2 cellular contexts compared by ENCODE assay signal in the genomic region with DNA sequence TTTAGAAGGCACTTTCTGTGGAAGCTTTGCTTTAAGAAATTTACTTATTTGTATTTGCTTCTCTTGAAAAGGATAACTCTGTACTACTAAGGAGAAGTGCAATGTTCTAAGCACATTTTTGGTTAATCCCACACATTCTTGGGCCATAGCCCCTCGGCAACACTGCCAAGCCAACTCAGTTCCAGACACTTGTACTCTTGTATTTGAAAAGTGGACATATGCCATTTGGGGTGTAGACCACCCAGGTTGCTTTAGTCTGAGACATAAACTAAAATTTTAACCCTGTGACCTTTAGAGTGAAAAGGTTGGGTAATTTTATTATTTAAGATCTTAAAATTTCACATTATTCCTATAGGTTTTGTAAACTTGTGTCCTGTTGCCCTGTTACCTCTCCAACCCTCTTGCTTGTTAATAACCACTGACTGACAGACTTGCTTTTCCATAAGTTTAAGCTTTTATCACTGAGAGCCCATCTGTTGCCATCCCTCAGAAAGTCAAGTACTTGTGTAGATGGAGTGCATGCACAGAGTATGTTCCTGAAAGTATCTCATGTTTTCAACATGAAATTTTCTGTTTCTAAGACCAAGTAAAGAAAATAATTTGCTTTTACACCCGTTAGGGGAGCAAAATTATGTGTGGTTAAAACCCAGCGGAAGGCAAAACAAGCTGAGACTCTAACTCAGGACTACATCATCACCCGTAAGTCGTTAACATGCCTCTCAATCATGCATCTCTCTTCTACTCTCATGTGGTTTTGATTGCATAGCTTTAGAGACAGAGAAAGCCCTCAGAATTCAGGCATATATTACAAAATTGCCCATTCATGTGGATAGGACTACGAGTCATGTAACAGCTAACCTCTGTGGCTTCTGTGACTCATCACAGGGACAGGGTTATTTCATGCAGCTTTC.
A peak's percentile ranks its signal among the peaks of the same experiment; 100 is the strongest.
TF ChIP-seq lines count a peak whose summit lies in the region.

No MANE protein-coding gene starts in this region.

TF ChIP-seq in HEK293, 187 proteins besides CTCF, POLR2A, EP300 and RAD21 (continued from another document and continues in another):
- no peak for TF ChIP-seq ZNF670 (tag by site-specific recombination; IDR thresholded peaks at IDR 0.05; ENCODE audit: low read depth)
- TF ChIP-seq ZNF174 (tag by site-specific recombination; IDR thresholded peaks at IDR 0.05) = no peak
- TF ChIP-seq ZNF394 (tag by site-specific recombination; IDR thresholded peaks at IDR 0.05; ENCODE audit: borderline replicate concordance) = peak; percentile 91
- TF ChIP-seq KLF10 (tag by site-specific recombination; IDR thresholded peaks at IDR 0.05) = no peak; the same call in 1 of the 2 replicates
- TF ChIP-seq ZEB2 (tag by site-specific recombination; IDR thresholded peaks at IDR 0.05) = peak; percentile 97
- peak; percentile 92 for TF ChIP-seq ZNF660 (tag by site-specific recombination; IDR thresholded peaks at IDR 0.05)
- TF ChIP-seq ZNF426 (tag by site-specific recombination; IDR thresholded peaks at IDR 0.05) = no peak
- no peak for TF ChIP-seq ZNF501 (tag by site-specific recombination; IDR thresholded peaks at IDR 0.05)
- TF ChIP-seq ZNF843 (tag by site-specific recombination; IDR thresholded peaks at IDR 0.05) = no peak; the same call in 1 of the 2 replicates
- no peak for TF ChIP-seq ZNF560 (tag by site-specific recombination; IDR thresholded peaks at IDR 0.05; ENCODE audit: borderline replicate concordance)
- TF ChIP-seq, protein P1, sequence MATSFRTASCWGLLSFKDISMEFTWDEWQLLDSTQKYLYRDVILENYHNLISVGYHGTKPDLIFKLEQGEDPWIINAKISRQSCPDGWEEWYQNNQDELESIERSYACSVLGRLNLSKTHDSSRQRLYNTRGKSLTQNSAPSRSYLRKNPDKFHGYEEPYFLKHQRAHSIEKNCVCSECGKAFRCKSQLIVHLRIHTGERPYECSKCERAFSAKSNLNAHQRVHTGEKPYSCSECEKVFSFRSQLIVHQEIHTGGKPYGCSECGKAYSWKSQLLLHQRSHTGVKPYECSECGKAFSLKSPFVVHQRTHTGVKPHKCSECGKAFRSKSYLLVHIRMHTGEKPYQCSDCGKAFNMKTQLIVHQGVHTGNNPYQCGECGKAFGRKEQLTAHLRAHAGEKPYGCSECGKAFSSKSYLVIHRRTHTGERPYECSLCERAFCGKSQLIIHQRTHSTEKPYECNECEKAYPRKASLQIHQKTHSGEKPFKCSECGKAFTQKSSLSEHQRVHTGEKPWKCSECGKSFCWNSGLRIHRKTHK (tag by site-specific recombination; IDR thresholded peaks at IDR 0.05) = no peak
- TF ChIP-seq, protein P2, sequence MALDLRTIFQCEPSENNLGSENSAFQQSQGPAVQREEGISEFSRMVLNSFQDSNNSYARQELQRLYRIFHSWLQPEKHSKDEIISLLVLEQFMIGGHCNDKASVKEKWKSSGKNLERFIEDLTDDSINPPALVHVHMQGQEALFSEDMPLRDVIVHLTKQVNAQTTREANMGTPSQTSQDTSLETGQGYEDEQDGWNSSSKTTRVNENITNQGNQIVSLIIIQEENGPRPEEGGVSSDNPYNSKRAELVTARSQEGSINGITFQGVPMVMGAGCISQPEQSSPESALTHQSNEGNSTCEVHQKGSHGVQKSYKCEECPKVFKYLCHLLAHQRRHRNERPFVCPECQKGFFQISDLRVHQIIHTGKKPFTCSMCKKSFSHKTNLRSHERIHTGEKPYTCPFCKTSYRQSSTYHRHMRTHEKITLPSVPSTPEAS (tag by site-specific recombination; IDR thresholded peaks at IDR 0.05) = no peak
- no peak for TF ChIP-seq ZNF624 (tag by site-specific recombination; IDR thresholded peaks at IDR 0.05)
- no peak for TF ChIP-seq ZNF792 (tag by site-specific recombination; IDR thresholded peaks at IDR 0.05)
- TF ChIP-seq ZSCAN30 (tag by site-specific recombination; IDR thresholded peaks at IDR 0.05) = no peak
- TF ChIP-seq ZNF19 (tag by site-specific recombination; IDR thresholded peaks at IDR 0.05; ENCODE audit: low read depth) = no peak
- TF ChIP-seq PRDM2 (tag by site-specific recombination; IDR thresholded peaks at IDR 0.05; ENCODE audit: borderline replicate concordance) = no peak
- no peak for TF ChIP-seq KLF16 (tag by site-specific recombination; IDR thresholded peaks at IDR 0.05)
- TF ChIP-seq ZFP3 (tag by site-specific recombination; IDR thresholded peaks at IDR 0.05; ENCODE audit: low read depth) = no peak
- TF ChIP-seq ZNF366 (tag by site-specific recombination; conservative IDR thresholded peaks at IDR 0.05) = peak; percentile 96
- no peak for TF ChIP-seq ZNF221 (tag by site-specific recombination; IDR thresholded peaks at IDR 0.05; ENCODE audit: borderline replicate concordance)

TF ChIP-seq in GM12878, 131 proteins besides CTCF, POLR2A, EP300 and RAD21 (continued from another document and continues in another):
- TF ChIP-seq CBFB (IDR thresholded peaks at IDR 0.05; ENCODE audit: low read depth) (peak; percentile 59; the same call in 1 of the 2 replicates), NR2C2 (IDR thresholded peaks at IDR 0.05; ENCODE audit: borderline replicate concordance, control insufficient read depth, insufficient read length, low read depth) (no peak), SMC3 (IDR thresholded peaks at IDR 0.05; ENCODE audit: borderline replicate concordance, low read length) (no peak), NFXL1 (IDR thresholded peaks at IDR 0.05; ENCODE audit: borderline replicate concordance) (no peak), ZNF217 (IDR thresholded peaks at IDR 0.05) (no peak), HDGF (IDR thresholded peaks at IDR 0.05) (no peak), ZNF274 (IDR thresholded peaks at IDR 0.05; ENCODE audit: insufficient read depth, insufficient read length) (no peak), YY1 (IDR thresholded peaks at IDR 0.05; ENCODE audit: low read depth, low read length) (no peak), HDAC6 (IDR thresholded peaks at IDR 0.05; ENCODE audit: unreplicated experiment) (no peak), NFYA (IDR thresholded peaks at IDR 0.05; ENCODE audit: borderline replicate concordance, low read depth, low read length) (no peak), ETV6 (conservative IDR thresholded peaks at IDR 0.05 in 1 of 2, IDR thresholded peaks at IDR 0.05 in 1 of 2; ENCODE audit: borderline replicate concordance in 1 of 2, low read depth in 1 of 2) (peak in 1 of 2 experiments; percentile 89; a peak in 1 of 4 replicates), TCF7 (IDR thresholded peaks at IDR 0.05; ENCODE audit: borderline replicate concordance) (peak; percentile 88), POLR2AphosphoS5 (IDR thresholded peaks at IDR 0.05; ENCODE audit: low read length) (no peak), CHD1 (IDR thresholded peaks at IDR 0.05; ENCODE audit: low read depth, low read length) (no peak), CEBPB (IDR thresholded peaks at IDR 0.05; ENCODE audit: borderline replicate concordance in 1 of 2, low read depth in 2 of 2, low read length in 2 of 2) (no peak), DPF2 (IDR thresholded peaks at IDR 0.05) (no peak), ATF7 (IDR thresholded peaks at IDR 0.05; ENCODE audit: low read depth) (peak; percentile 70), RAD51 (IDR thresholded peaks at IDR 0.05) (no peak), STAT1 (conservative IDR thresholded peaks at IDR 0.05) (no peak), ZNF384 (IDR thresholded peaks at IDR 0.05; ENCODE audit: borderline replicate concordance, low read depth, low read length) (no peak)
- TF ChIP-seq, protein P3, sequence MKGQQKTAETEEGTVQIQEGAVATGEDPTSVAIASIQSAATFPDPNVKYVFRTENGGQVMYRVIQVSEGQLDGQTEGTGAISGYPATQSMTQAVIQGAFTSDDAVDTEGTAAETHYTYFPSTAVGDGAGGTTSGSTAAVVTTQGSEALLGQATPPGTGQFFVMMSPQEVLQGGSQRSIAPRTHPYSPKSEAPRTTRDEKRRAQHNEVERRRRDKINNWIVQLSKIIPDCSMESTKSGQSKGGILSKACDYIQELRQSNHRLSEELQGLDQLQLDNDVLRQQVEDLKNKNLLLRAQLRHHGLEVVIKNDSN (IDR thresholded peaks at IDR 0.05; ENCODE audit: borderline replicate concordance, extremely low read length, insufficient read depth, low read depth, low read length) = no peak
- TF ChIP-seq, protein P4, sequence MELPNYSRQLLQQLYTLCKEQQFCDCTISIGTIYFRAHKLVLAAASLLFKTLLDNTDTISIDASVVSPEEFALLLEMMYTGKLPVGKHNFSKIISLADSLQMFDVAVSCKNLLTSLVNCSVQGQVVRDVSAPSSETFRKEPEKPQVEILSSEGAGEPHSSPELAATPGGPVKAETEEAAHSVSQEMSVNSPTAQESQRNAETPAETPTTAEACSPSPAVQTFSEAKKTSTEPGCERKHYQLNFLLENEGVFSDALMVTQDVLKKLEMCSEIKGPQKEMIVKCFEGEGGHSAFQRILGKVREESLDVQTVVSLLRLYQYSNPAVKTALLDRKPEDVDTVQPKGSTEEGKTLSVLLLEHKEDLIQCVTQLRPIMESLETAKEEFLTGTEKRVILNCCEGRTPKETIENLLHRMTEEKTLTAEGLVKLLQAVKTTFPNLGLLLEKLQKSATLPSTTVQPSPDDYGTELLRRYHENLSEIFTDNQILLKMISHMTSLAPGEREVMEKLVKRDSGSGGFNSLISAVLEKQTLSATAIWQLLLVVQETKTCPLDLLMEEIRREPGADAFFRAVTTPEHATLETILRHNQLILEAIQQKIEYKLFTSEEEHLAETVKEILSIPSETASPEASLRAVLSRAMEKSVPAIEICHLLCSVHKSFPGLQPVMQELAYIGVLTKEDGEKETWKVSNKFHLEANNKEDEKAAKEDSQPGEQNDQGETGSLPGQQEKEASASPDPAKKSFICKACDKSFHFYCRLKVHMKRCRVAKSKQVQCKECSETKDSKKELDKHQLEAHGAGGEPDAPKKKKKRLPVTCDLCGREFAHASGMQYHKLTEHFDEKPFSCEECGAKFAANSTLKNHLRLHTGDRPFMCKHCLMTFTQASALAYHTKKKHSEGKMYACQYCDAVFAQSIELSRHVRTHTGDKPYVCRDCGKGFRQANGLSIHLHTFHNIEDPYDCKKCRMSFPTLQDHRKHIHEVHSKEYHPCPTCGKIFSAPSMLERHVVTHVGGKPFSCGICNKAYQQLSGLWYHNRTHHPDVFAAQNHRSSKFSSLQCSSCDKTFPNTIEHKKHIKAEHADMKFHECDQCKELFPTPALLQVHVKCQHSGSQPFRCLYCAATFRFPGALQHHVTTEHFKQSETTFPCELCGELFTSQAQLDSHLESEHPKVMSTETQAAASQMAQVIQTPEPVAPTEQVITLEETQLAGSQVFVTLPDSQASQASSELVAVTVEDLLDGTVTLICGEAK (IDR thresholded peaks at IDR 0.05; ENCODE audit: borderline replicate concordance) = no peak
- TF ChIP-seq, protein P5, sequence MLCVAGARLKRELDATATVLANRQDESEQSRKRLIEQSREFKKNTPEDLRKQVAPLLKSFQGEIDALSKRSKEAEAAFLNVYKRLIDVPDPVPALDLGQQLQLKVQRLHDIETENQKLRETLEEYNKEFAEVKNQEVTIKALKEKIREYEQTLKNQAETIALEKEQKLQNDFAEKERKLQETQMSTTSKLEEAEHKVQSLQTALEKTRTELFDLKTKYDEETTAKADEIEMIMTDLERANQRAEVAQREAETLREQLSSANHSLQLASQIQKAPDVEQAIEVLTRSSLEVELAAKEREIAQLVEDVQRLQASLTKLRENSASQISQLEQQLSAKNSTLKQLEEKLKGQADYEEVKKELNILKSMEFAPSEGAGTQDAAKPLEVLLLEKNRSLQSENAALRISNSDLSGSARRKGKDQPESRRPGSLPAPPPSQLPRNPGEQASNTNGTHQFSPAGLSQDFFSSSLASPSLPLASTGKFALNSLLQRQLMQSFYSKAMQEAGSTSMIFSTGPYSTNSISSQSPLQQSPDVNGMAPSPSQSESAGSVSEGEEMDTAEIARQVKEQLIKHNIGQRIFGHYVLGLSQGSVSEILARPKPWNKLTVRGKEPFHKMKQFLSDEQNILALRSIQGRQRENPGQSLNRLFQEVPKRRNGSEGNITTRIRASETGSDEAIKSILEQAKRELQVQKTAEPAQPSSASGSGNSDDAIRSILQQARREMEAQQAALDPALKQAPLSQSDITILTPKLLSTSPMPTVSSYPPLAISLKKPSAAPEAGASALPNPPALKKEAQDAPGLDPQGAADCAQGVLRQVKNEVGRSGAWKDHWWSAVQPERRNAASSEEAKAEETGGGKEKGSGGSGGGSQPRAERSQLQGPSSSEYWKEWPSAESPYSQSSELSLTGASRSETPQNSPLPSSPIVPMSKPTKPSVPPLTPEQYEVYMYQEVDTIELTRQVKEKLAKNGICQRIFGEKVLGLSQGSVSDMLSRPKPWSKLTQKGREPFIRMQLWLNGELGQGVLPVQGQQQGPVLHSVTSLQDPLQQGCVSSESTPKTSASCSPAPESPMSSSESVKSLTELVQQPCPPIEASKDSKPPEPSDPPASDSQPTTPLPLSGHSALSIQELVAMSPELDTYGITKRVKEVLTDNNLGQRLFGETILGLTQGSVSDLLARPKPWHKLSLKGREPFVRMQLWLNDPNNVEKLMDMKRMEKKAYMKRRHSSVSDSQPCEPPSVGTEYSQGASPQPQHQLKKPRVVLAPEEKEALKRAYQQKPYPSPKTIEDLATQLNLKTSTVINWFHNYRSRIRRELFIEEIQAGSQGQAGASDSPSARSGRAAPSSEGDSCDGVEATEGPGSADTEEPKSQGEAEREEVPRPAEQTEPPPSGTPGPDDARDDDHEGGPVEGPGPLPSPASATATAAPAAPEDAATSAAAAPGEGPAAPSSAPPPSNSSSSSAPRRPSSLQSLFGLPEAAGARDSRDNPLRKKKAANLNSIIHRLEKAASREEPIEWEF (IDR thresholded peaks at IDR 0.05; ENCODE audit: insufficient replicate concordance, low read depth, low read length) = no peak
- TF ChIP-seq, protein P6, sequence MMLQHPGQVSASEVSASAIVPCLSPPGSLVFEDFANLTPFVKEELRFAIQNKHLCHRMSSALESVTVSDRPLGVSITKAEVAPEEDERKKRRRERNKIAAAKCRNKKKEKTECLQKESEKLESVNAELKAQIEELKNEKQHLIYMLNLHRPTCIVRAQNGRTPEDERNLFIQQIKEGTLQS (IDR thresholded peaks at IDR 0.05; ENCODE audit: borderline replicate concordance, extremely low read depth, low read depth, low read length) = no peak
- TF ChIP-seq, protein P7, sequence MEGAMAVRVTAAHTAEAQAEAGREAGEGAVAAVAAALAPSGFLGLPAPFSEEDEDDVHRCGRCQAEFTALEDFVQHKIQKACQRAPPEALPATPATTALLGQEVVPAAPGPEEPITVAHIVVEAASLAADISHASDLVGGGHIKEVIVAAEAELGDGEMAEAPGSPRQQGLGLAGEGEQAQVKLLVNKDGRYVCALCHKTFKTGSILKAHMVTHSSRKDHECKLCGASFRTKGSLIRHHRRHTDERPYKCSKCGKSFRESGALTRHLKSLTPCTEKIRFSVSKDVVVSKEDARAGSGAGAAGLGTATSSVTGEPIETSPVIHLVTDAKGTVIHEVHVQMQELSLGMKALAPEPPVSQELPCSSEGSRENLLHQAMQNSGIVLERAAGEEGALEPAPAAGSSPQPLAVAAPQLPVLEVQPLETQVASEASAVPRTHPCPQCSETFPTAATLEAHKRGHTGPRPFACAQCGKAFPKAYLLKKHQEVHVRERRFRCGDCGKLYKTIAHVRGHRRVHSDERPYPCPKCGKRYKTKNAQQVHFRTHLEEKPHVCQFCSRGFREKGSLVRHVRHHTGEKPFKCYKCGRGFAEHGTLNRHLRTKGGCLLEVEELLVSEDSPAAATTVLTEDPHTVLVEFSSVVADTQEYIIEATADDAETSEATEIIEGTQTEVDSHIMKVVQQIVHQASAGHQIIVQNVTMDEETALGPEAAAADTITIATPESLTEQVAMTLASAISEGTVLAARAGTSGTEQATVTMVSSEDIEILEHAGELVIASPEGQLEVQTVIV (IDR thresholded peaks at IDR 0.05; ENCODE audit: borderline replicate concordance, partially characterized antibody) = no peak
- TF ChIP-seq, protein P8, sequence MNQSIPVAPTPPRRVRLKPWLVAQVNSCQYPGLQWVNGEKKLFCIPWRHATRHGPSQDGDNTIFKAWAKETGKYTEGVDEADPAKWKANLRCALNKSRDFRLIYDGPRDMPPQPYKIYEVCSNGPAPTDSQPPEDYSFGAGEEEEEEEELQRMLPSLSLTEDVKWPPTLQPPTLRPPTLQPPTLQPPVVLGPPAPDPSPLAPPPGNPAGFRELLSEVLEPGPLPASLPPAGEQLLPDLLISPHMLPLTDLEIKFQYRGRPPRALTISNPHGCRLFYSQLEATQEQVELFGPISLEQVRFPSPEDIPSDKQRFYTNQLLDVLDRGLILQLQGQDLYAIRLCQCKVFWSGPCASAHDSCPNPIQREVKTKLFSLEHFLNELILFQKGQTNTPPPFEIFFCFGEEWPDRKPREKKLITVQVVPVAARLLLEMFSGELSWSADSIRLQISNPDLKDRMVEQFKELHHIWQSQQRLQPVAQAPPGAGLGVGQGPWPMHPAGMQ (IDR thresholded peaks at IDR 0.05; ENCODE audit: borderline replicate concordance) = no peak
